1 cellular context compared by ENCODE assay signal in genomic region chr10:119313024-119313423, GRCh38.
TF ChIP-seq lines count a peak whose summit lies in the region.

No MANE protein-coding gene starts in this region.

TF ChIP-seq in HEK293, 187 proteins besides CTCF, POLR2A, EP300 and RAD21 (continued from another document):
- TF ChIP-seq, protein P1, sequence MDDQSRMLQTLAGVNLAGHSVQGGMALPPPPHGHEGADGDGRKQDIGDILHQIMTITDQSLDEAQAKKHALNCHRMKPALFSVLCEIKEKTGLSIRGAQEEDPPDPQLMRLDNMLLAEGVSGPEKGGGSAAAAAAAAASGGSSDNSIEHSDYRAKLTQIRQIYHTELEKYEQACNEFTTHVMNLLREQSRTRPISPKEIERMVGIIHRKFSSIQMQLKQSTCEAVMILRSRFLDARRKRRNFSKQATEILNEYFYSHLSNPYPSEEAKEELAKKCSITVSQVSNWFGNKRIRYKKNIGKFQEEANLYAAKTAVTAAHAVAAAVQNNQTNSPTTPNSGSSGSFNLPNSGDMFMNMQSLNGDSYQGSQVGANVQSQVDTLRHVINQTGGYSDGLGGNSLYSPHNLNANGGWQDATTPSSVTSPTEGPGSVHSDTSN (CRISPR knock-in tag; IDR thresholded peaks at IDR 0.05): no peak
- no peak for TF ChIP-seq ZEB2 (tag by site-specific recombination; IDR thresholded peaks at IDR 0.05)
- no peak for TF ChIP-seq SETDB1 (IDR thresholded peaks at IDR 0.05; ENCODE audit: insufficient read length, low read length)
- TF ChIP-seq ZNF121 (tag by site-specific recombination; IDR thresholded peaks at IDR 0.05): no peak
- no peak for TF ChIP-seq KLF8 (tag by site-specific recombination; IDR thresholded peaks at IDR 0.05)
- no peak for TF ChIP-seq ZNF433 (tag by site-specific recombination; IDR thresholded peaks at IDR 0.05; ENCODE audit: low read depth)
- peak; percentile 80 for TF ChIP-seq ZNF580 (tag by site-specific recombination; IDR thresholded peaks at IDR 0.05)
- peak; percentile 78; the same call in 1 of the 2 replicates for TF ChIP-seq ZNF785 (tag by site-specific recombination; IDR thresholded peaks at IDR 0.05)
- TF ChIP-seq ZNF266 (tag by site-specific recombination; IDR thresholded peaks at IDR 0.05; ENCODE audit: low read depth): no peak; the same call in 1 of the 2 replicates
- TF ChIP-seq ZBTB48 (tag by site-specific recombination; IDR thresholded peaks at IDR 0.05): 0 out of 2 replicates have a peak, but pooled peaks have one; percentile 11
- TF ChIP-seq, protein P2, sequence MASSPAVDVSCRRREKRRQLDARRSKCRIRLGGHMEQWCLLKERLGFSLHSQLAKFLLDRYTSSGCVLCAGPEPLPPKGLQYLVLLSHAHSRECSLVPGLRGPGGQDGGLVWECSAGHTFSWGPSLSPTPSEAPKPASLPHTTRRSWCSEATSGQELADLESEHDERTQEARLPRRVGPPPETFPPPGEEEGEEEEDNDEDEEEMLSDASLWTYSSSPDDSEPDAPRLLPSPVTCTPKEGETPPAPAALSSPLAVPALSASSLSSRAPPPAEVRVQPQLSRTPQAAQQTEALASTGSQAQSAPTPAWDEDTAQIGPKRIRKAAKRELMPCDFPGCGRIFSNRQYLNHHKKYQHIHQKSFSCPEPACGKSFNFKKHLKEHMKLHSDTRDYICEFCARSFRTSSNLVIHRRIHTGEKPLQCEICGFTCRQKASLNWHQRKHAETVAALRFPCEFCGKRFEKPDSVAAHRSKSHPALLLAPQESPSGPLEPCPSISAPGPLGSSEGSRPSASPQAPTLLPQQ (tag by site-specific recombination; IDR thresholded peaks at IDR 0.05): no peak
